Comparison of ENCODE assay signal across 1 cellular context in the genomic region with DNA sequence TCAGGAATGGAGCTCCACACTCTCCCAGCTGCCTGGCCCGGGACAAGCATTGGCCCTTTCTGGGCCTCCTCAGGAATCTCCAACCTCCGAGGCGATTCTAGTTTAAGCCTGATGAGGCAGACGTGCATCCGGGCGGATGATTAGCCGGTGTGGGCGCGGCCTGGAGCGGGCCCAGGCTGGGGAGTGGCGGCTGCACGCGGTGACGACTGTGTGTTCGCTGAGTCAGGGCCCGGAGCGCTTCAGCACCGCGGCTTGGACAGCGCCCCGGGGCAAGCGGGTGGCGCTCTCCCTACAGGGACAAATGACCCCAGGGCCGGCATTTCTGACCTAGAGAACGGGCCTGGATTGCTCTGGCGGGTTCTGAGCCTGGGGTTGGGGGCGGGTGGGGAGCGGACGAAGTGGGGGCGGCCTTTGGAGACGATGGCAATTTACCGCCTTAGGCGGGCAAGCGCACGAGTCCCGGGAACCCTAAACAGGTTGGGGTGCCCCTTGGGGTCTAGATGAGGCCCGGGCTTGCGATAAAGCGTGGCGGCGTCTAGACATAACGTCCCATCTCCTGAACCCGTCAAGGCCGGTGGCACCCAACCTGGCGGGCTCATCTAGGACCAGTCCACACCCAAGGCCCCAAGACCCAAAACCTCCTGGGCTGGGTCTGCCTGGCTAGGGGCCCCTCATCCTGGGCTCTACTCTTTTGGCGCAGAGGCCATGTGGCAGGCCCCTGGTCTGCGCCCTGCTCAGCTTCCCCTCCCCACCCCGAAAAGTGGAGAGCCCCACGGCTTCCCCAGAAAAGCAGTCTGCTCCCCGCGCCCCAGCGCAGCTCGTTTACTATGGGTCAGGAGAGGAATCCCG.
TF ChIP-seq lines count a peak whose summit lies in the region.

No MANE protein-coding gene starts in this region.

TF ChIP-seq in IMR-90, 13 proteins besides CTCF, POLR2A, EP300 and RAD21:
- TF ChIP-seq NFE2L2 (IDR thresholded peaks at IDR 0.05; ENCODE audit: low read depth, low read length) (0 out of 2 replicates have a peak, but pooled peaks have one; percentile 2), BHLHE40 (IDR thresholded peaks at IDR 0.05; ENCODE audit: low read depth, low read length) (0 out of 2 replicates have a peak, but pooled peaks have one; percentile 16), MAZ (IDR thresholded peaks at IDR 0.05; ENCODE audit: borderline replicate concordance, low read depth, low read length) (peak; percentile 27; the same call in 1 of the 2 replicates), SMC3 (IDR thresholded peaks at IDR 0.05; ENCODE audit: low read depth, low read length) (no peak), MAFK (IDR thresholded peaks at IDR 0.05; ENCODE audit: low read depth, low read length) (peak; percentile 62; the same call in 1 of the 2 replicates), CEBPB (IDR thresholded peaks at IDR 0.05; ENCODE audit: low read depth, low read length) (no peak), FOS (IDR thresholded peaks at IDR 0.05; ENCODE audit: low read depth, low read length) (no peak), RCOR1 (IDR thresholded peaks at IDR 0.05; ENCODE audit: insufficient replicate concordance, low read length) (peak; percentile 39), RFX5 (IDR thresholded peaks at IDR 0.05; ENCODE audit: low read depth, low read length) (no peak), MXI1 (IDR thresholded peaks at IDR 0.05; ENCODE audit: borderline replicate concordance, low read depth, low read length) (peak; percentile 49; the same call in 1 of the 2 replicates), CHD1 (IDR thresholded peaks at IDR 0.05; ENCODE audit: low read depth, low read length) (no peak), ELK1 (IDR thresholded peaks at IDR 0.05; ENCODE audit: borderline replicate concordance, low read depth, low read length) (no peak)
- TF ChIP-seq, protein P1, sequence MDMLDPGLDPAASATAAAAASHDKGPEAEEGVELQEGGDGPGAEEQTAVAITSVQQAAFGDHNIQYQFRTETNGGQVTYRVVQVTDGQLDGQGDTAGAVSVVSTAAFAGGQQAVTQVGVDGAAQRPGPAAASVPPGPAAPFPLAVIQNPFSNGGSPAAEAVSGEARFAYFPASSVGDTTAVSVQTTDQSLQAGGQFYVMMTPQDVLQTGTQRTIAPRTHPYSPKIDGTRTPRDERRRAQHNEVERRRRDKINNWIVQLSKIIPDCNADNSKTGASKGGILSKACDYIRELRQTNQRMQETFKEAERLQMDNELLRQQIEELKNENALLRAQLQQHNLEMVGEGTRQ (IDR thresholded peaks at IDR 0.05; ENCODE audit: low read depth, low read length), result no peak
